1 cellular context compared by ENCODE assay signal in genomic region chr5:132180134-132180745, GRCh38.
TF ChIP-seq lines count a peak whose summit lies in the region.

No MANE protein-coding gene starts in this region.

TF ChIP-seq in K562, 482 proteins besides CTCF, POLR2A, EP300 and RAD21 (continued from another document and continues in another):
- TF ChIP-seq SP2 (IDR thresholded peaks at IDR 0.05; ENCODE audit: extremely low read depth, low read depth, low read length, poor library complexity, severe bottlenecking) (no peak), DDX20 (tag; IDR thresholded peaks at IDR 0.05; ENCODE audit: low read depth) (peak; percentile 25; the same call in 1 of the 2 replicates), MNT (conservative IDR thresholded peaks at IDR 0.05) (no peak), KLF13 (tag; IDR thresholded peaks at IDR 0.05; ENCODE audit: borderline replicate concordance, low read depth) (no peak), FOXM1 (IDR thresholded peaks at IDR 0.05; ENCODE audit: low read depth) (no peak), FOXM1 (CRISPR knock-in tag; IDR thresholded peaks at IDR 0.05; ENCODE audit: low read depth) (no peak), ZNF778 (CRISPR knock-in tag; IDR thresholded peaks at IDR 0.05) (no peak), BRD4 (IDR thresholded peaks at IDR 0.05) (no peak), MAFK (IDR thresholded peaks at IDR 0.05; ENCODE audit: low read length) (no peak), ZNF253 (CRISPR knock-in tag; conservative IDR thresholded peaks at IDR 0.05) (no peak), GTF2A2 (tag; IDR thresholded peaks at IDR 0.05) (no peak), CXXC5 (CRISPR knock-in tag; IDR thresholded peaks at IDR 0.05) (peak; percentile 44), RBBP5 (IDR thresholded peaks at IDR 0.05; ENCODE audit: borderline replicate concordance, insufficient read depth, low read length, poor library complexity, severe bottlenecking) (no peak), ZBTB43 (CRISPR knock-in tag; IDR thresholded peaks at IDR 0.05) (no peak), KLF16 (IDR thresholded peaks at IDR 0.05) (peak; percentile 56; the same call in 1 of the 2 replicates), TAL1 (IDR thresholded peaks at IDR 0.05) (no peak), KAT8 (IDR thresholded peaks at IDR 0.05; ENCODE audit: low read depth) (no peak), HDGF (IDR thresholded peaks at IDR 0.05) (no peak), HNRNPH1 (optimal IDR thresholded peaks at IDR 0.05; ENCODE audit: low read depth, low read length) (no peak), BCLAF1 (IDR thresholded peaks at IDR 0.05; ENCODE audit: borderline replicate concordance in 1 of 2, control insufficient read depth in 1 of 2, low read depth in 2 of 2, low read length in 1 of 2) (no peak), EP400 (IDR thresholded peaks at IDR 0.05) (peak; percentile 17), CREM (IDR thresholded peaks at IDR 0.05; ENCODE audit: low read depth) (peak; percentile 33; the same call in 1 of the 2 replicates), USF1 (CRISPR knock-in tag; IDR thresholded peaks at IDR 0.05) (no peak), RHOXF2B (CRISPR knock-in tag; conservative IDR thresholded peaks at IDR 0.05) (no peak), CBFB (CRISPR knock-in tag; IDR thresholded peaks at IDR 0.05) (no peak), POLR2AphosphoS2 (IDR thresholded peaks at IDR 0.05; ENCODE audit: low read length) (0 out of 2 replicates have a peak, but pooled peaks have one; percentile 6), HBP1 (CRISPR knock-in tag; IDR thresholded peaks at IDR 0.05) (no peak), ZNF224 (CRISPR knock-in tag; IDR thresholded peaks at IDR 0.05) (no peak), ZNF277 (CRISPR knock-in tag; IDR thresholded peaks at IDR 0.05; ENCODE audit: borderline replicate concordance) (no peak), CUX1 (CRISPR knock-in tag; IDR thresholded peaks at IDR 0.05) (no peak), ZNF639 (CRISPR knock-in tag; conservative IDR thresholded peaks at IDR 0.05 in 1 of 2, IDR thresholded peaks at IDR 0.05 in 1 of 2) (0 out of 4 replicates have a peak, but pooled peaks of 1 of the 2 experiments have one; percentile 17), ZNF197 (CRISPR knock-in tag; IDR thresholded peaks at IDR 0.05; ENCODE audit: low read depth) (no peak), SAFB2 (IDR thresholded peaks at IDR 0.05; ENCODE audit: borderline replicate concordance, low read depth, low read length, severe bottlenecking) (no peak), ARID3B (CRISPR knock-in tag; IDR thresholded peaks at IDR 0.05; ENCODE audit: borderline replicate concordance) (no peak), ZNF696 (CRISPR knock-in tag; conservative IDR thresholded peaks at IDR 0.05) (no peak), ZBTB9 (CRISPR knock-in tag; IDR thresholded peaks at IDR 0.05) (no peak), CSDE1 (IDR thresholded peaks at IDR 0.05) (no peak), MCM2 (IDR thresholded peaks at IDR 0.05; ENCODE audit: low read depth) (no peak), BHLHE40 (IDR thresholded peaks at IDR 0.05; ENCODE audit: low read length) (no peak), RBFOX2 (IDR thresholded peaks at IDR 0.05; ENCODE audit: low read depth, low read length) (no peak), SOX6 (IDR thresholded peaks at IDR 0.05) (no peak; the same call in 1 of the 2 replicates), ZNF217 (CRISPR knock-in tag; IDR thresholded peaks at IDR 0.05) (no peak), TEAD4 (IDR thresholded peaks at IDR 0.05; ENCODE audit: low read length) (peak; percentile 12; the same call in 1 of the 2 replicates), TEAD4 (CRISPR knock-in tag; IDR thresholded peaks at IDR 0.05; ENCODE audit: borderline replicate concordance) (no peak), THAP7 (CRISPR knock-in tag; IDR thresholded peaks at IDR 0.05) (no peak), U2AF1 (optimal IDR thresholded peaks at IDR 0.05; ENCODE audit: low read depth, low read length) (no peak)
